Comparison of ENCODE assay signal across 9 cellular contexts in the genomic region with DNA sequence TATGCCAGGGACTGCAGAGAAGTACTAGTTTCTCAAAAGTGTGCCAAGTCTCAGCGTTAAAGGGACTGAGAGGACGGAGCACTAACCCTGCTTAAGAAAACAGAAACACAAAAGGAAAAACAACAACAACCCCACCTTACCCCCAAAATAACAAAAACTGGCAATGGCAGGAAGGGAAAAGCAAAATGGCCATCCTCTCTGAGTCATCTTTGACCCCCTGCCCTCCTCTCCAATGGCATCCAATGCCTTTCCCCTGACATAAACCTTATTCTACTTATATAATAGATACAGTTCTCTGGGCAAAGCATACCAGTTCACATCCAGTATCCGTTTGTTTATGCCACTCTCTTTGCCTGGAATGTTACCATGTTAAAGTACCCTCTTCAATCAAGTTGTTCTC. TPM values are rescaled to one million over a fixed set of nuclear protein-coding genes. Genes with fewer than 3 reads are reported as not detected.
A peak's percentile ranks its signal among the peaks of the same experiment; 100 is the strongest.
DNase-seq lines count a peak whose midpoint lies in the region; ATAC-seq and TF ChIP-seq lines count a peak whose summit lies in the region.
"Had no signal": no experiment of that assay in that cellular context is flagged by ENCODE, and none has a peak within 500 bp of the region (broad histone marks: within the 10 kb centered on the region; RNA-seq: fewer than 3 reads in every experiment).

No MANE protein-coding gene starts in this region.

- CTCF ChIA-PET in A673 (lab: Charles Lee): no interaction called here
- CTCF ChIA-PET in activated CD4-positive, alpha-beta memory T cell treated with anti-CD3 and anti-CD28 coated beads for 36 hours (lab: Charles Lee): no interaction called here

- peaks cover 3% of the 10 kb centered on the region; the same call in 1 of the 3 replicates for H3K36me3 Mint-ChIP-seq in GM23338 (ENCODE audit: low read depth)
- peaks cover 10% of the 10 kb centered on the region for H3K36me3 Mint-ChIP-seq in activated CD4-positive, alpha-beta memory T cell treated with anti-CD3 and anti-CD28 coated beads for 36 hours
- no peaks in the 10 kb centered on the region for H3K36me3 Mint-ChIP-seq in glutamatergic neuron (ENCODE audit: unreplicated experiment)

- no peak for TF ChIP-seq EP300 in sigmoid colon (IDR thresholded peaks at IDR 0.05)

- H4K20me1 ChIP-seq in GM23338 (replicated peaks; ENCODE audit: insufficient read depth): peaks cover 7% of the 10 kb centered on the region; the same call in 1 of the 2 replicates

- H3K36me3 ChIP-seq in A673 (ENCODE audit: insufficient read depth, low read length, poor library complexity, severe bottlenecking): no peaks in the 10 kb centered on the region
- no peaks in the 10 kb centered on the region for H3K36me3 ChIP-seq in GM23338 (ENCODE audit: insufficient read depth)
- peaks cover 0 to 17% (median 0%) of the 10 kb centered on the region in 4 donors for H3K36me3 ChIP-seq in sigmoid colon

- H3K9me2 ChIP-seq in GM23338 (ENCODE audit: insufficient read depth): no peaks in the 10 kb centered on the region

- POLR2A ChIA-PET in A673 (lab: Charles Lee; ENCODE audit: low non-redundant PET): no interaction called here
- POLR2A ChIA-PET in activated CD4-positive, alpha-beta memory T cell treated with anti-CD3 and anti-CD28 coated beads for 36 hours (lab: Charles Lee): no interaction called here

- peak overlapping the region; percentile 98 for H3K4me2 ChIP-seq in GM23338

- no peaks in the 10 kb centered on the region for H3K27me3 ChIP-seq in A673 (replicated peaks; ENCODE audit: insufficient read depth, low read depth, low read length, poor library complexity)
- H3K27me3 ChIP-seq in GM23338 (ENCODE audit: insufficient read depth): no peaks in the 10 kb centered on the region
- H3K27me3 ChIP-seq in sigmoid colon: no peaks in the 10 kb centered on the region

- H3K79me2 ChIP-seq in GM23338 (replicated peaks; ENCODE audit: insufficient read depth): peaks cover 64% of the 10 kb centered on the region

- no peak for ATAC-seq in GM23338

- no peak overlapping the region for H3K27ac ChIP-seq in A673 (ENCODE audit: low read depth, low read length, poor library complexity, severe bottlenecking)
- H3K27ac ChIP-seq in GM23338 (ENCODE audit: low read depth): no peak overlapping the region
- no peak overlapping the region for H3K27ac ChIP-seq in sigmoid colon

- peak overlapping the region; percentile 88 for H3K4me3 ChIP-seq in A673 (ENCODE audit: low read depth, low read length, poor library complexity, severe bottlenecking)
- H3K4me3 ChIP-seq in GM23338: peak overlapping the region; percentile 97
- H3K4me3 ChIP-seq in sigmoid colon: peak overlapping the region in 1 of 4 donors; percentile 87

- no peak overlapping the region for H3K27ac Mint-ChIP-seq in GM23338
- no peak overlapping the region for H3K27ac Mint-ChIP-seq in activated CD4-positive, alpha-beta memory T cell treated with anti-CD3 and anti-CD28 coated beads for 36 hours
- H3K27ac Mint-ChIP-seq in glutamatergic neuron (ENCODE audit: unreplicated experiment): no peak overlapping the region

- H3K27me3 Mint-ChIP-seq in GM23338 (ENCODE audit: insufficient read depth, low read depth, poor library complexity) (peaks cover 3% of the 10 kb centered on the region), glutamatergic neuron (ENCODE audit: unreplicated experiment) (peaks cover 3% of the 10 kb centered on the region)
- H3K27me3 Mint-ChIP-seq in activated CD4-positive, alpha-beta memory T cell treated with anti-CD3 and anti-CD28 coated beads for 36 hours: peaks cover 3% of the 10 kb centered on the region

- peaks cover 33% of the 10 kb centered on the region for H3K4me1 Mint-ChIP-seq in GM23338
- peaks cover 37% of the 10 kb centered on the region for H3K4me1 Mint-ChIP-seq in activated CD4-positive, alpha-beta memory T cell treated with anti-CD3 and anti-CD28 coated beads for 36 hours (ENCODE audit: low read depth)
- H3K4me1 Mint-ChIP-seq in glutamatergic neuron (ENCODE audit: low read depth, unreplicated experiment): peaks cover 24% of the 10 kb centered on the region

- TF ChIP-seq CTCF in A673 (conservative IDR thresholded peaks at IDR 0.05; ENCODE audit: low read depth, low read length): no peak
- TF ChIP-seq CTCF in GM23338 (conservative IDR thresholded peaks at IDR 0.05; ENCODE audit: low read depth in 2 of 2): no peak
- TF ChIP-seq CTCF in glutamatergic neuron (IDR thresholded peaks at IDR 0.05; ENCODE audit: partially characterized antibody, unreplicated experiment): no peak
- TF ChIP-seq CTCF in sigmoid colon (IDR thresholded peaks at IDR 0.05): no peak

- H3K4me3 Mint-ChIP-seq in GM23338 (peak overlapping the region; percentile 99), glutamatergic neuron (ENCODE audit: unreplicated experiment) (peak overlapping the region; percentile 93)
- H3K4me3 Mint-ChIP-seq in activated CD4-positive, alpha-beta memory T cell treated with anti-CD3 and anti-CD28 coated beads for 36 hours: peak overlapping the region; percentile 81

- no peaks in the 10 kb centered on the region for H3K9me3 ChIP-seq in A673 (ENCODE audit: low read depth, low read length, poor library complexity, severe bottlenecking)
- H3K9me3 ChIP-seq in sigmoid colon: no peaks in the 10 kb centered on the region

- H2AFZ ChIP-seq in GM23338: no peak overlapping the region

- DNase-seq in A673 (ENCODE audit: low spot score) (no peak), GM23338 (ENCODE audit: low spot score) (no peak), glutamatergic neuron (no peak), sigmoid colon (no peak), midbrain (lab: John Stamatoyannopoulos, UW) (no peak), NCI-H146 (lab: John Stamatoyannopoulos, UW) (no peak), T-helper 9 cell (no peak)
- DNase-seq in activated CD4-positive, alpha-beta memory T cell treated with anti-CD3 and anti-CD28 coated beads for 36 hours: no peak
- DNase-seq: NCI-H2029 had no signal

- no TSS peak for BruUV-seq in A673 (replicated peaks; lab: Mats Ljungman, UMichigan)

- H3K4me1 ChIP-seq in A673 (ENCODE audit: insufficient read depth, low read length, poor library complexity, severe bottlenecking): peaks cover 5% of the 10 kb centered on the region
- H3K4me1 ChIP-seq in GM23338 (ENCODE audit: insufficient read depth): peaks cover 19% of the 10 kb centered on the region
- peaks cover 0 to 31% (median 20%) of the 10 kb centered on the region in 4 donors for H3K4me1 ChIP-seq in sigmoid colon

- TF ChIP-seq POLR2A in sigmoid colon (IDR thresholded peaks at IDR 0.05): no peak

- no peaks in the 10 kb centered on the region for H3F3A ChIP-seq in GM23338 (replicated peaks; ENCODE audit: low read depth)

- WGBS in sigmoid colon, 2 donors: 75% methylated on average over 3 of the region's 3 CpGs

- intact Hi-C loops in A673 (cut with micrococcal nuclease; ENCODE audit: unreplicated experiment): no loop called here
- intact Hi-C loops in activated CD4-positive, alpha-beta memory T cell treated with anti-CD3 and anti-CD28 coated beads for 36 hours (cut with micrococcal nuclease): loop anchor here (5.0 kb wide), 1 partner anchor 625 kb away; a partner anchor contains a TSS
- intact Hi-C loops in sigmoid colon (cut with DNase I): no loop called here

- no peaks in the 10 kb centered on the region for H3K9me3 Mint-ChIP-seq in GM23338
- H3K9me3 Mint-ChIP-seq in activated CD4-positive, alpha-beta memory T cell treated with anti-CD3 and anti-CD28 coated beads for 36 hours: no peaks in the 10 kb centered on the region
- H3K9me3 Mint-ChIP-seq in glutamatergic neuron (ENCODE audit: unreplicated experiment): peaks cover 7% of the 10 kb centered on the region

RNA-seq across cellular contexts. Expression of a gene that starts 1.6 kb away (rescaled TPM):
- total RNA-seq in A673 (2021): 19.0 and 20.1 TPM in 2 replicates
- 35.2 and 38.1 TPM in 2 replicates for total RNA-seq in GM23338 (2014; rRNA removed; shearing (Covaris generic))
- polyA plus RNA-seq in GM23338 (2016; fragmentation: Nextera tagmentation; extraction: Ambion mirVana): 89.3 and 99.9 TPM in 2 replicates
- 10 to 100 TPM; 20.0 to 21.9 TPM for total RNA-seq in activated CD4-positive, alpha-beta memory T cell treated with anti-CD3 and anti-CD28 coated beads for 36 hours
- total RNA-seq in glutamatergic neuron (ENCODE audit: unreplicated experiment): 11.3 TPM
- total RNA-seq in sigmoid colon: 10 to 100 TPM in 3 of 4 donors, 1 to 10 TPM in 1; 9.7 to 15.6 (median 14.2) TPM
- polyA plus RNA-seq in sigmoid colon: 1 to 10 TPM; 4.2 to 7.1 (median 4.2) TPM
